In genomic region chr2:233076749-233077148, GRCh38 we compare ENCODE assay signal across 1 cellular context.
A peak's percentile ranks its signal among the peaks of the same experiment; 100 is the strongest.
TF ChIP-seq lines count a peak whose summit lies in the region.

No MANE protein-coding gene starts in this region.

TF ChIP-seq in K562, 482 proteins besides CTCF, POLR2A, EP300 and RAD21:
- no peak for TF ChIP-seq ETV6 (IDR thresholded peaks at IDR 0.05; ENCODE audit: borderline replicate concordance in 1 of 2, low read depth in 2 of 2, low read length in 1 of 2)
- TF ChIP-seq ETV6 (CRISPR knock-in tag; IDR thresholded peaks at IDR 0.05; ENCODE audit: borderline replicate concordance) = no peak
- TF ChIP-seq SNIP1 (IDR thresholded peaks at IDR 0.05; ENCODE audit: low read depth) = no peak
- peak; percentile 43 for TF ChIP-seq MEIS2 (IDR thresholded peaks at IDR 0.05; ENCODE audit: partially characterized antibody)
- TF ChIP-seq MAZ (CRISPR knock-in tag; conservative IDR thresholded peaks at IDR 0.05 in 1 of 2, IDR thresholded peaks at IDR 0.05 in 1 of 2) = no peak
